ENCODE assay signal across 10 cellular contexts in the genomic region with DNA sequence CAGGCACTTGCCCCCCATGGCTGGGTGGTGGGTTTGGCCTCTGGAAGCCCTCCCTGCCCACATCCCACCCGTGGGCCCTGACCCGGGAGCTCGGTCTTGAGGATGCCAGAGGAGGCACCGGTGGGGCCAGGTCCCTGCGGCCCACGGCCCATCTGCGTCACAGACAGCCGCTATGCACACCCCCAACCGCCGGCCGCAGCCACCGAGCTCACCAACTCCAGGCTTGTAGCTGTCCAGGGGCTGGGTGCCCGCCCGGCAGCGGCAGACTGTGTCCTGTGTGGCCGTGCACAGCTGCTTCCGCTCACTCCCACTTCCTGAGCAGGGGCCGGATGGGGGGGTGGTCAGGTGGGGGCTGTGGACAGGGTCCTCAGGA. TPM values are rescaled to one million over a fixed set of nuclear protein-coding genes. Genes with fewer than 3 reads are reported as not detected.
DNase-seq lines count a peak whose midpoint lies in the region; ATAC-seq and TF ChIP-seq lines count a peak whose summit lies in the region.
"Had no signal": no experiment of that assay in that cellular context is flagged by ENCODE, and none has a peak within 500 bp of the region (broad histone marks: within the 10 kb centered on the region; RNA-seq: fewer than 3 reads in every experiment).

No MANE protein-coding gene starts in this region.

- no peaks in the 10 kb centered on the region for H3K36me3 ChIP-seq in effector memory CD4-positive, alpha-beta T cell (ENCODE audit: control insufficient read depth, insufficient read depth, low read length)
- H3K36me3 ChIP-seq in gastrocnemius medialis: peaks cover 0 to 19% of the 10 kb centered on the region in 2 donors

- TF ChIP-seq CTCF in GM12875 (IDR thresholded peaks at IDR 0.05; ENCODE audit: borderline replicate concordance, insufficient read depth, low read depth, low read length) (no peak), gastrocnemius medialis (IDR thresholded peaks at IDR 0.05 in 4 of 5, conservative IDR thresholded peaks at IDR 0.05 in 1 of 5) (no peak)

- peak overlapping the region; percentile 89 for H3K27ac ChIP-seq in effector memory CD4-positive, alpha-beta T cell (ENCODE audit: insufficient read depth, low read length, poor library complexity, severe bottlenecking)
- H3K27ac ChIP-seq in gastrocnemius medialis: peak overlapping the region in 3 of 4 donors; percentile 40 to 68 (median 52)
- H3K27ac ChIP-seq: neutrophil had no signal

- in situ Hi-C loops in gastrocnemius medialis (cut with MboI; ENCODE audit: low sequenced_read_pairs in 4 of 4): no loop called here

- DNase-seq in T-helper 2 cell (peak in 3 of 5 experiments; percentile 36 to 85 (median 73)), gastrocnemius medialis (no peak), NCI-H69 (lab: John Stamatoyannopoulos, UW) (no peak), NCI-H1930 (lab: John Stamatoyannopoulos, UW) (no peak), epidermal melanocyte (ENCODE audit: insufficient read length, low spot score) (no peak)
- DNase-seq in effector memory CD4-positive, alpha-beta T cell: peak; percentile 43 to 59 (median 44)
- DNase-seq: NCI-H146 had no signal

- H3K27me3 ChIP-seq in effector memory CD4-positive, alpha-beta T cell (replicated peaks; ENCODE audit: control insufficient read depth, insufficient read depth, low read length, poor library complexity, severe bottlenecking): no peaks in the 10 kb centered on the region
- peaks cover 5 to 15% (median 9%) of the 10 kb centered on the region in 3 donors for H3K27me3 ChIP-seq in gastrocnemius medialis

- ATAC-seq in gastrocnemius medialis: peak in 1 of 2 donors; percentile 40
- no peak for ATAC-seq in GM18505 (IDR thresholded peaks at IDR 0.05; ENCODE audit: unreplicated experiment)

- peak overlapping the region; percentile 31 for H3K4me3 ChIP-seq in GM12875 (ENCODE audit: low read depth, low read length)
- H3K4me3 ChIP-seq in effector memory CD4-positive, alpha-beta T cell (ENCODE audit: insufficient read depth, low read depth, low read length, poor library complexity, severe bottlenecking): peak overlapping the region; percentile 74
- H3K4me3 ChIP-seq in gastrocnemius medialis: peak overlapping the region in 3 of 4 donors; percentile 24 to 49 (median 31)

- peaks cover 74% of the 10 kb centered on the region for H3K4me1 ChIP-seq in effector memory CD4-positive, alpha-beta T cell (ENCODE audit: control insufficient read depth, insufficient read depth, low read length, poor library complexity, severe bottlenecking)
- H3K4me1 ChIP-seq in gastrocnemius medialis: peaks cover 4 to 5% of the 10 kb centered on the region in 2 donors

- no peak for TF ChIP-seq POLR2A in gastrocnemius medialis (IDR thresholded peaks at IDR 0.05)
- no peak for TF ChIP-seq POLR2A in GM18505 (IDR thresholded peaks at IDR 0.05; ENCODE audit: borderline replicate concordance, extremely low read depth, insufficient read depth, insufficient read length)

- intact Hi-C loops in gastrocnemius medialis (cut with DNase I; ENCODE audit: low total_unique reads): no loop called here

- H3K9me3 ChIP-seq in effector memory CD4-positive, alpha-beta T cell (ENCODE audit: control insufficient read depth, low read length): no peaks in the 10 kb centered on the region
- no peaks in the 10 kb centered on the region for H3K9me3 ChIP-seq in gastrocnemius medialis
- H3K9me3 ChIP-seq: neutrophil had no signal

RNA-seq across cellular contexts. Expression of a gene that starts 1.2 kb away (rescaled TPM):
- total RNA-seq in gastrocnemius medialis: 1 to 10 TPM in 1 of 4 donors, under 1 TPM in 2, not detected in 1; 0.42 to 2.1 (median 0.46) TPM

RNA-seq across cellular contexts. Expression of a gene that starts 6.4 kb away (rescaled TPM):
- not detected for total RNA-seq in gastrocnemius medialis

RNA-seq across cellular contexts. Expression of a gene that starts 19.0 kb away (rescaled TPM):
- total RNA-seq in gastrocnemius medialis: 10 to 100 TPM; 51.0 to 94.2 (median 79.4) TPM

RNA-seq across cellular contexts. Expression of a gene that starts 19.3 kb away (rescaled TPM):
- 10 to 100 TPM in 3 of 4 donors, 1 to 10 TPM in 1; 8.5 to 32.8 (median 20.6) TPM for total RNA-seq in gastrocnemius medialis

RNA-seq across cellular contexts. Expression of a gene that starts 33.8 kb away (rescaled TPM):
- total RNA-seq in gastrocnemius medialis: 1 to 10 TPM in 1 of 4 donors, not detected in 3; 2.7 TPM

Comparison
In these comparisons a context has a peak if more than half of its experiments do, and no peak if none do; other contexts are left out.
1. DNase-seq: peak in T-helper 2 cell (3 of 5) and effector memory CD4-positive, alpha-beta T cell (3 of 3); none in gastrocnemius medialis (0 of 2), NCI-H69 (single experiment), NCI-H1930 (0 of 2) and epidermal melanocyte (single experiment).
2. Peak in every context shown above with its lines, with median percentiles within 50 percentile points of each other: H3K4me3 ChIP-seq.